In the genomic region with DNA sequence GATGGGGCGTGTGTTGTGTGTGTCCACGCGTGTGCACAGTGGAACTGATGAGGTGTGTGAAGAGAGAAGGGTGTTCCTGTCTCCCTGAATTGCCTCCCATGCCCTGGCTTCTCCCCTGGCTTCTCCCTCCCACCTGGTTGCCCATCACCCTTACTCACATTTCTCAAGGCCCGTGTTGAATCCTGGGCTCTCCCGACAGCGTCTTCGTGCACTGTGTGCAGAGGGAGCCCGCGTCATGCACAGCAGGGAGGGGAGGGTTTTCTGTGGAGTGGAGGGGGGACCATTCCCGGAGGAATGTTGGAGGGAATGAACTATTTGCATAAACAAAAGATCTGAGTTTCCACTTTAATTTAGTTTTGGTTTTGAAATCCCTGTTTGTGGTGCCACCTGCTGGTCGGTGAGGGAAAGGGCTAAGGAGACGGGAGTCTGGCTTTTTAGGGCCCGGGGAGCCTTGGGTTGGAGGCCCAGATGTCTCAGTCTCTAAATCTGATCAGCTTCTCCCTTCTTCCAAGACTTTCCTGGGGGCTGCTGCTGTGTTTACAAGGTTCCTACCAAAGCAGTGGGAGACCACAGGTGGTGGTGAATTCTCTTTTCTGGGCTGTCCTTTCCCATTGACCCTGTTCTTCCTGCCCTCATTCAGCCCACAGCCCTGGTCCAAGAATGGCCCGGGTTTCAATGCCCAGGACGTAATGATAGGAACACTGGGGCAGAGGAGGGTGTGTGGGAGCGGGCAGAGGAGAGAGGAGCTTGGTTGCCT, we compare ENCODE assay signal across 8 cellular contexts. TPM values are rescaled to one million over a fixed set of nuclear protein-coding genes. Genes with fewer than 3 reads are reported as not detected.
DNase-seq lines count a peak whose midpoint lies in the region; ATAC-seq and TF ChIP-seq lines count a peak whose summit lies in the region.

A gene (minus strand): TSS at position 217 of the 757 bp plus-strand sequence. CDS start 57 bp downstream, at position 160.

- H3K9me3 Mint-ChIP-seq in activated CD8-positive, alpha-beta T cell treated with anti-CD3 and anti-CD28 coated beads, Interleukin-2, amount 10 ng/mL, durations not matched to agents 7 days and 5 days (ENCODE audit: insufficient read depth): no peaks in the 10 kb centered on the region

- peak; percentile 29 for DNase-seq in A172 (ENCODE audit: low spot score)
- peak; percentile 33 for DNase-seq in NCI-H460 (ENCODE audit: extremely low read depth, low read depth)
- peak; percentile 81 for DNase-seq in activated CD8-positive, alpha-beta T cell treated with anti-CD3 and anti-CD28 coated beads, Interleukin-2, amount 10 ng/mL, durations not matched to agents 7 days and 5 days
- peak; percentile 60 for DNase-seq in effector CD8-positive, alpha-beta T cell (lab: John Stamatoyannopoulos, UW)
- peak; percentile 67 to 70 for DNase-seq in lung microvascular endothelial cell (ENCODE audit: low read depth in 2 of 2)
- DNase-seq in stimulated activated CD4-positive, alpha-beta T cell treated with anti-CD3 and anti-CD28 coated beads, TNF-alpha, amount 100 ng/mL, for 4 hours (ENCODE audit: low read depth in 3 of 3): peak; percentile 41 to 51 (median 50)
- no peak for DNase-seq in NCI-H187 treated with DMSO at 0.1 percent for 48 hours (lab: John Stamatoyannopoulos, UW)

- peak within 1 kb of the TSS; percentile 80 for H3K4me3 Mint-ChIP-seq in activated CD8-positive, alpha-beta T cell treated with anti-CD3 and anti-CD28 coated beads, Interleukin-2, amount 10 ng/mL, durations not matched to agents 7 days and 5 days

- H3K27ac Mint-ChIP-seq in activated CD8-positive, alpha-beta T cell treated with anti-CD3 and anti-CD28 coated beads, Interleukin-2, amount 10 ng/mL, durations not matched to agents 7 days and 5 days: peak within 1 kb of the TSS; percentile 80

- H3K27me3 Mint-ChIP-seq in activated CD8-positive, alpha-beta T cell treated with anti-CD3 and anti-CD28 coated beads, Interleukin-2, amount 10 ng/mL, durations not matched to agents 7 days and 5 days (ENCODE audit: low read depth): peaks cover 5% of the 10 kb centered on the region

- no peaks in the 10 kb centered on the region for H3K36me3 Mint-ChIP-seq in activated CD8-positive, alpha-beta T cell treated with anti-CD3 and anti-CD28 coated beads, Interleukin-2, amount 10 ng/mL, durations not matched to agents 7 days and 5 days (ENCODE audit: low read depth)

- peak; percentile 82 for TF ChIP-seq CTCF in GM12874 (IDR thresholded peaks at IDR 0.05; ENCODE audit: insufficient read depth, low read depth, low read length)

- peaks cover 12% of the 10 kb centered on the region for H3K4me1 Mint-ChIP-seq in activated CD8-positive, alpha-beta T cell treated with anti-CD3 and anti-CD28 coated beads, Interleukin-2, amount 10 ng/mL, durations not matched to agents 7 days and 5 days (ENCODE audit: low read depth)

- CTCF ChIA-PET in activated CD8-positive, alpha-beta T cell treated with anti-CD3 and anti-CD28 coated beads, Interleukin-2, amount 10 ng/mL, durations not matched to agents 7 days and 5 days (lab: Charles Lee): interaction anchor here (0.7 to 2.7 kb wide), 13 partner anchors 12 to 168 kb away, joined by 3 to 8 read pairs (median 4); a partner anchor contains a TSS

- POLR2A ChIA-PET in activated CD8-positive, alpha-beta T cell treated with anti-CD3 and anti-CD28 coated beads, Interleukin-2, amount 10 ng/mL, durations not matched to agents 7 days and 5 days (lab: Charles Lee): interaction anchor here (2.2 kb wide), 1 partner anchor 148 kb away, joined by 12 read pairs; a partner anchor contains a TSS

- peak; percentile 71 for ATAC-seq in activated CD8-positive, alpha-beta T cell treated with anti-CD3 and anti-CD28 coated beads, Interleukin-2, amount 10 ng/mL, durations not matched to agents 7 days and 5 days

RNA-seq across cellular contexts. Expression of the gene that starts here (rescaled TPM):
- 10.7 and 16.0 TPM in 2 replicates for total RNA-seq in A172 (2014; rRNA removed; shearing (Covaris generic))
- total RNA-seq in NCI-H460 (2014; rRNA removed; shearing (Covaris generic)): 2.6 and 3.5 TPM in 2 replicates
- polyA plus RNA-seq in NCI-H460 (2014; cell fraction: nucleus; rRNA removed): 7.7 and 8.4 TPM in 2 replicates
- 1 to 10 TPM; 3.6 to 3.7 TPM for total RNA-seq in activated CD8-positive, alpha-beta T cell treated with anti-CD3 and anti-CD28 coated beads, Interleukin-2, amount 10 ng/mL, durations not matched to agents 7 days and 5 days
- total RNA-seq in lung microvascular endothelial cell: 0.40 and 0.87 TPM in 2 replicates

Comparison
In these comparisons a context has a peak if more than half of its experiments do, and no peak if none do; other contexts are left out.
1. Peak in DNase-seq in lung microvascular endothelial cell; RNA of the gene not detected or under 1 TPM.